28 cellular contexts compared by ENCODE assay signal in genomic region chr14:69922198-69922597, GRCh38. TPM values are rescaled to one million over a fixed set of nuclear protein-coding genes. Genes with fewer than 3 reads are reported as not detected.
"Had no signal": no experiment of that assay in that cellular context is flagged by ENCODE, and none has a peak within 500 bp of the region (broad histone marks: within the 10 kb centered on the region; RNA-seq: fewer than 3 reads in every experiment).

No MANE protein-coding gene starts in this region.

- DNase-seq: activated CD4-positive, alpha-beta T cell treated with anti-CD3 and anti-CD28 coated beads for 48 hours; activated CD4-positive, alpha-beta T cell treated with anti-CD3 and anti-CD28 coated beads, Interleukin-2, amount 50 U/mL, for 4 hours; activated CD4-positive, CD25-positive, alpha-beta regulatory T cell treated with anti-CD3 and anti-CD28 coated beads, Interleukin-2, amount 50 U/mL, for 72 hours; activated CD8-positive, alpha-beta T cell treated with anti-CD3 and anti-CD28 coated beads, Interleukin-2, amount 10 ng/mL, durations not matched to agents 7 days and 5 days; activated effector memory CD4-positive, alpha-beta T cell treated with Interleukin-2 at 50 U/mL for 16 hours; activated naive CD4-positive, alpha-beta T cell; activated T-cell treated with anti-CD3 and anti-CD28 coated beads, Interleukin-2, amount 50 U/mL, for 24 hours; amniotic stem cell; central memory CD4-positive, alpha-beta T cell; MG63; MV-4-11; NCI-H1092 treated with DMSO at 0.1 percent for 48 hours; NCI-H1436; NCI-H1694 treated with DMSO at 0.1 percent for 48 hours; NCI-H2029 treated with DMSO at 0.1 percent for 48 hours; NCI-H510A treated with DMSO at 0.1 percent for 48 hours; NCI-H69; PC-3; SHP77; SW 1271 had no signal

- H3K4me3 ChIP-seq: ascending aorta, body of pancreas, MG63, SJSA1 had no signal

- H3K27me3 ChIP-seq: ascending aorta, body of pancreas, MG63, SJSA1 had no signal

- H3K36me3 ChIP-seq: ascending aorta, MG63, SJSA1 had no signal

- H3K27ac ChIP-seq: ascending aorta, body of pancreas, KMS-11, SJSA1 had no signal

- H3K9me3 ChIP-seq: ascending aorta, body of pancreas, MG63, SJSA1 had no signal

- ATAC-seq: activated CD8-positive, alpha-beta T cell treated with anti-CD3 and anti-CD28 coated beads, Interleukin-2, amount 10 ng/mL, durations not matched to agents 7 days and 5 days; body of pancreas; PC-3; SK-N-SH treated with all-trans-retinoic acid at 6 μM for 48 hours; WTC11 had no signal

- H3K4me1 ChIP-seq: ascending aorta, SJSA1 had no signal

RNA-seq across cellular contexts. Expression of gene SMOC1, which starts 43.0 kb away (rescaled TPM):
- total RNA-seq: activated CD8-positive, alpha-beta T cell treated with anti-CD3 and anti-CD28 coated beads, Interleukin-2, amount 10 ng/mL, durations not matched to agents 7 days and 5 days; activated T-helper 1 cell treated with anti-CD3 and anti-CD28 coated beads, Interleukin-12 subunit alpha, Interleukin-12 subunit beta, Interleukin-2, Interleukin-4 antibody, amounts not matched to agents 30 ng/mL and 10 ng/mL and 1 ng/mL, durations not matched to agents 14 hours and 24 hours and 36 hours; PC-3; SJSA1; T-helper 1 cell treated with Interleukin-12 subunit alpha and Interleukin-12 subunit beta and Interleukin-4 antibody, amounts not matched to agents 30 ng/mL and 1 ng/mL, for 36 hours had no signal
